Comparison of ENCODE assay signal across 1 cellular context in the genomic region with DNA sequence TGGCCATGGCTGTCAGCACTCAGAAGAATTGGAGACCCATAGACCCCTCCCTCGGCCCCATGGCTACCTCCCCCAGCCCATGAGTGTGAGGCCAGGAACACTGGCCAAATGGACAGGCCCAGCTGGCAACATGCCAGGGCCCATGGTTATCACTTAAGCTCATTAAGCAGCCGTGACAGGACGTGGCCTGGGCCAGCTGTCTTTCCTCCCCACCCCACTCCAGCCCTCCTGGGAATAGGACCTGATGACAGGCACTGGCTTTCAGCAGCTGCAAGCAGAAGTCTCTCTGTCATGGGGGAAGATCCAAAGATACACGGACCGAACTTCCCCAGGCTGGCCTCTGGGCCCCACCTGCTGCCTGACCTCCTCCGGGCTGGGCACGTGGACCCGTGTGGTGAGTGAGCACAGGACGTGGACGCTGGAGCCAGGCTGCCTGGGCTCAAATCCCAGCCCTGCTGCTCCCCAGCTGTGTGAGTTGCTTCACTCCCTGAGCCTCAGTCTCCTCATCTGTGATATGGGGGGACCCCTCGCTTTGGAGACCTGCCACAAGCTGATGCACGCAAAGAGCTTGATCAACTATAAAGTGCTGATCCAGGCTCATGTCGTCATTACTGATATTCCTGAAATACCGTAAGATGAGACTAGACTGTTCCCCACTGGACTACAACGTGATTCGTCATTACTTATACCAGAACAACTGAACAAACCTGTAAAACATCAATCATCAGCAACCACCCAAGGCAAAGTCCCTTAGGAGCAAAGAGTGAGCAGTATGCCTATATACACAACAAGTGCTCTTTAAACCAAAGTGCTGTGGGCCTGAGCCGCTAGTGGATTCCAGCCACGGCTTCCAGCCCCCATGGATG.
TF ChIP-seq lines count a peak whose summit lies in the region.

No MANE protein-coding gene starts in this region.

TF ChIP-seq in K562, 482 proteins besides CTCF, POLR2A, EP300 and RAD21 (continued from another document):
- TF ChIP-seq, protein P1, sequence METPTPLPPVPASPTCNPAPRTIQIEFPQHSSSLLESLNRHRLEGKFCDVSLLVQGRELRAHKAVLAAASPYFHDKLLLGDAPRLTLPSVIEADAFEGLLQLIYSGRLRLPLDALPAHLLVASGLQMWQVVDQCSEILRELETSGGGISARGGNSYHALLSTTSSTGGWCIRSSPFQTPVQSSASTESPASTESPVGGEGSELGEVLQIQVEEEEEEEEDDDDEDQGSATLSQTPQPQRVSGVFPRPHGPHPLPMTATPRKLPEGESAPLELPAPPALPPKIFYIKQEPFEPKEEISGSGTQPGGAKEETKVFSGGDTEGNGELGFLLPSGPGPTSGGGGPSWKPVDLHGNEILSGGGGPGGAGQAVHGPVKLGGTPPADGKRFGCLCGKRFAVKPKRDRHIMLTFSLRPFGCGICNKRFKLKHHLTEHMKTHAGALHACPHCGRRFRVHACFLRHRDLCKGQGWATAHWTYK (CRISPR knock-in tag; IDR thresholded peaks at IDR 0.05): no peak
- TF ChIP-seq WHSC1 (IDR thresholded peaks at IDR 0.05; ENCODE audit: low read length) (no peak), MCM5 (IDR thresholded peaks at IDR 0.05; ENCODE audit: low read depth) (no peak), KDM2B (CRISPR knock-in tag; IDR thresholded peaks at IDR 0.05) (no peak), ELF4 (CRISPR knock-in tag; IDR thresholded peaks at IDR 0.05) (no peak)
- TF ChIP-seq, protein P2, sequence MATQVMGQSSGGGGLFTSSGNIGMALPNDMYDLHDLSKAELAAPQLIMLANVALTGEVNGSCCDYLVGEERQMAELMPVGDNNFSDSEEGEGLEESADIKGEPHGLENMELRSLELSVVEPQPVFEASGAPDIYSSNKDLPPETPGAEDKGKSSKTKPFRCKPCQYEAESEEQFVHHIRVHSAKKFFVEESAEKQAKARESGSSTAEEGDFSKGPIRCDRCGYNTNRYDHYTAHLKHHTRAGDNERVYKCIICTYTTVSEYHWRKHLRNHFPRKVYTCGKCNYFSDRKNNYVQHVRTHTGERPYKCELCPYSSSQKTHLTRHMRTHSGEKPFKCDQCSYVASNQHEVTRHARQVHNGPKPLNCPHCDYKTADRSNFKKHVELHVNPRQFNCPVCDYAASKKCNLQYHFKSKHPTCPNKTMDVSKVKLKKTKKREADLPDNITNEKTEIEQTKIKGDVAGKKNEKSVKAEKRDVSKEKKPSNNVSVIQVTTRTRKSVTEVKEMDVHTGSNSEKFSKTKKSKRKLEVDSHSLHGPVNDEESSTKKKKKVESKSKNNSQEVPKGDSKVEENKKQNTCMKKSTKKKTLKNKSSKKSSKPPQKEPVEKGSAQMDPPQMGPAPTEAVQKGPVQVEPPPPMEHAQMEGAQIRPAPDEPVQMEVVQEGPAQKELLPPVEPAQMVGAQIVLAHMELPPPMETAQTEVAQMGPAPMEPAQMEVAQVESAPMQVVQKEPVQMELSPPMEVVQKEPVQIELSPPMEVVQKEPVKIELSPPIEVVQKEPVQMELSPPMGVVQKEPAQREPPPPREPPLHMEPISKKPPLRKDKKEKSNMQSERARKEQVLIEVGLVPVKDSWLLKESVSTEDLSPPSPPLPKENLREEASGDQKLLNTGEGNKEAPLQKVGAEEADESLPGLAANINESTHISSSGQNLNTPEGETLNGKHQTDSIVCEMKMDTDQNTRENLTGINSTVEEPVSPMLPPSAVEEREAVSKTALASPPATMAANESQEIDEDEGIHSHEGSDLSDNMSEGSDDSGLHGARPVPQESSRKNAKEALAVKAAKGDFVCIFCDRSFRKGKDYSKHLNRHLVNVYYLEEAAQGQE (CRISPR knock-in tag; IDR thresholded peaks at IDR 0.05; ENCODE audit: low read depth): no peak
- TF ChIP-seq, protein P3, sequence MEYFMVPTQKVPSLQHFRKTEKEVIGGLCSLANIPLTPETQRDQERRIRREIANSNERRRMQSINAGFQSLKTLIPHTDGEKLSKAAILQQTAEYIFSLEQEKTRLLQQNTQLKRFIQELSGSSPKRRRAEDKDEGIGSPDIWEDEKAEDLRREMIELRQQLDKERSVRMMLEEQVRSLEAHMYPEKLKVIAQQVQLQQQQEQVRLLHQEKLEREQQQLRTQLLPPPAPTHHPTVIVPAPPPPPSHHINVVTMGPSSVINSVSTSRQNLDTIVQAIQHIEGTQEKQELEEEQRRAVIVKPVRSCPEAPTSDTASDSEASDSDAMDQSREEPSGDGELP (CRISPR knock-in tag; IDR thresholded peaks at IDR 0.05; ENCODE audit: borderline replicate concordance): peak; percentile 95
- TF ChIP-seq, protein P4, sequence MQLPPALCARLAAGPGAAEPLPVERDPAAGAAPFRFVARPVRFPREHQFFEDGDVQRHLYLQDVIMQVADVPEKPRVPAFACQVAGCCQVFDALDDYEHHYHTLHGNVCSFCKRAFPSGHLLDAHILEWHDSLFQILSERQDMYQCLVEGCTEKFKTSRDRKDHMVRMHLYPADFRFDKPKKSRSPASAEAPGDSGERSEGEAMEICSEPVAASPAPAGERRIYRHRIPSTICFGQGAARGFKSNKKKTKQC (CRISPR knock-in tag; IDR thresholded peaks at IDR 0.05): no peak
TF ChIP-seq in K562: peak in this region for 27.
